27 cellular contexts compared by ENCODE assay signal in the genomic region with DNA sequence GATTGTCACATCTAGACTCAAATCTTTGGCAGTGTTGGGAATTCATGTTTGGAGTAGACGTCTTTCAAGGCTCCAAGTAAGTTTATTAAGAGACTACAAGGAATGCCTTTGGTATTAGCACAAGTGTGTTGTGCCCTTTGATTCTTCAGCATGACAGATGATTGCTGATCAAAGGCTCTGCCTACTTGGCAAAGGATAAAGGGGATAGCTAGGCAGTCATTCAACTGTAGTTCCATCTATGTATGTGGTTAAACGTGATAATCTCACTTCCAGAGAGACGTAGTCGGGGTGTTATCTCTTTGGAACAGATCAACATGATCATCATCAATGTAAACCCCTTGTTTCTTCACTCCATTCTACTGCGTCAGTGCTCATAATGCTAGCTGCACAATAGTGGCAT.
"Had no signal": no experiment of that assay in that cellular context is flagged by ENCODE, and none has a peak within 500 bp of the region (broad histone marks: within the 10 kb centered on the region; RNA-seq: fewer than 3 reads in every experiment).

No MANE protein-coding gene starts in this region.

- H3K9me3 ChIP-seq: neutrophil, ovary, psoas muscle, stomach, thoracic aorta, thyroid gland, tibial nerve, upper lobe of left lung, vagina had no signal

- H3K27ac ChIP-seq: neutrophil, ovary, parathyroid adenoma, psoas muscle, skin epidermis, stomach, thoracic aorta, thyroid gland, tibial nerve, upper lobe of left lung, vagina had no signal

- FAIRE-seq: urothelium cell line had no signal

- H3K36me3 ChIP-seq: neutrophil, ovary, tibial nerve, vagina had no signal

- ATAC-seq: naive thymus-derived CD8-positive, alpha-beta T cell; natural killer cell treated with Interleukin-12 subunit alpha and Interleukin-12 subunit beta and Interleukin-15 and Interleukin-18, amount 100 ng/mL, for 72 hours; psoas muscle; right cardiac atrium; sciatic nerve; stimulated activated effector memory CD8-positive, alpha-beta T cell treated with anti-CD3 and anti-CD28 coated beads, Interleukin-12 subunit alpha, Interleukin-12 subunit beta, amount 100 ng/mL, for 72 hours; stimulated activated naive B cell treated with anti-CD40 and anti-IgM and Interleukin-4, amounts not matched to agents 10 μg/mL and 1 μg/mL and 100 μg/mL, for 72 hours had no signal

- H3K4me1 ChIP-seq: parathyroid adenoma, psoas muscle, stomach, thyroid gland, tibial nerve, upper lobe of left lung, vagina had no signal

- H3K4me3 ChIP-seq: ovary, psoas muscle, skin epidermis, stomach, thoracic aorta, thyroid gland, tibial nerve, upper lobe of left lung, vagina had no signal

- H3K27me3 ChIP-seq: neutrophil, ovary, stomach, thyroid gland, tibial nerve, upper lobe of left lung, vagina had no signal

- H3K79me2 ChIP-seq: parathyroid adenoma had no signal

- DNase-seq: naive thymus-derived CD8-positive, alpha-beta T cell; nephron progenitor cell; occipital lobe; ovary; posterior cingulate gyrus; psoas muscle; right cardiac atrium; stimulated activated CD4-positive, alpha-beta T cell treated with anti-CD3 and anti-CD28 coated beads, Interleukin-15, amount 100 ng/mL, for 24 hours; stimulated activated CD4-positive, alpha-beta T cell treated with anti-CD3 and anti-CD28 coated beads, Interleukin-2, amount 100 ng/mL, for 24 hours; stimulated activated CD4-positive, alpha-beta T cell treated with anti-CD3 and anti-CD28 coated beads, Interleukin-2, amount 100 ng/mL, for 48 hours; stimulated activated CD4-positive, alpha-beta T cell treated with anti-CD3 and anti-CD28 coated beads, Interleukin-4, amount 100 ng/mL, for 24 hours; stimulated activated naive B cell treated with anti-CD40 and anti-IgM and Interleukin-4, amounts not matched to agents 10 μg/mL and 1 μg/mL and 100 μg/mL, for 72 hours; stimulated activated naive CD4-positive, alpha-beta T cell treated with Interleukin-2 at 50 U/mL for 16 hours; stomach; thyroid gland; trophoblast cell; upper lobe of left lung had no signal

- H3K9ac ChIP-seq: parathyroid adenoma had no signal

- H2AFZ ChIP-seq: parathyroid adenoma had no signal
